8 cellular contexts compared by ENCODE assay signal in genomic region chr17:56593073-56593740, GRCh38. TPM values are rescaled to one million over a fixed set of nuclear protein-coding genes. Genes with fewer than 3 reads are reported as not detected.
DNase-seq lines count a peak whose midpoint lies in the region; ATAC-seq and TF ChIP-seq lines count a peak whose summit lies in the region.

Gene NOG (plus strand): TSS chr17:56593699. CDS start chr17:56594224, 525 bp downstream.

- H3K27ac ChIP-seq in neural cell (ENCODE audit: low read length) (no peak within 1 kb of the TSS), aorta (ENCODE audit: low read depth in 1 of 2, low read length in 2 of 2) (no peak within 1 kb of the TSS)

- H3K27ac Mint-ChIP-seq in activated T-helper 2 cell treated with anti-CD3 and anti-CD28 coated beads, Interferon-gamma antibody, Interleukin-2, Interleukin-4, amounts not matched to agents 10 μg/mL and 5 μg/mL and 100 μg/mL, durations not matched to agents 14 hours and 24 hours and 36 hours: no peak within 1 kb of the TSS

- no peak for TF ChIP-seq EP300 in neural cell (conservative IDR thresholded peaks at IDR 0.05; ENCODE audit: poor library complexity, severe bottlenecking)

- H3K9me3 Mint-ChIP-seq in activated T-helper 2 cell treated with anti-CD3 and anti-CD28 coated beads, Interferon-gamma antibody, Interleukin-2, Interleukin-4, amounts not matched to agents 10 μg/mL and 5 μg/mL and 100 μg/mL, durations not matched to agents 14 hours and 24 hours and 36 hours: no peaks in the 10 kb centered on the region

- intact Hi-C loops in activated T-helper 2 cell treated with anti-CD3 and anti-CD28 coated beads, Interferon-gamma antibody, Interleukin-2, Interleukin-4, amounts not matched to agents 10 μg/mL and 5 μg/mL and 100 μg/mL, durations not matched to agents 14 hours and 24 hours and 36 hours (cut with micrococcal nuclease): loop anchor here (2.0 to 10.0 kb wide), 2 partner anchors 86 to 352 kb away; no protein-coding TSS in a partner anchor
- intact Hi-C loops in aorta (cut with DNase I): loop anchor here (2.0 to 5.0 kb wide), 3 partner anchors 122 to 189 kb away; no protein-coding TSS in a partner anchor

- peaks cover 0 to 4% of the 10 kb centered on the region in 2 donors for H3K4me1 ChIP-seq in aorta (ENCODE audit: control insufficient read depth in 1 of 2, insufficient read depth in 2 of 2, low read length in 2 of 2)

- ATAC-seq in aorta (ENCODE audit: low FRiP score): peak; percentile 62

- no peaks in the 10 kb centered on the region for H3K36me3 ChIP-seq in neural cell (ENCODE audit: insufficient read depth, low read length)
- H3K36me3 ChIP-seq in aorta (ENCODE audit: control insufficient read depth in 1 of 2, insufficient read depth in 2 of 2, low read length in 1 of 2): no peaks in the 10 kb centered on the region

- peak; percentile 36 for DNase-seq in stimulated activated CD4-positive, alpha-beta T cell treated with anti-CD3 and anti-CD28 coated beads, Interleukin-12 subunit alpha, Interleukin-12 subunit beta, amount 100 ng/mL, for 4 hours
- no peak for DNase-seq in stimulated activated CD4-positive, alpha-beta T cell treated with anti-CD3 and anti-CD28 coated beads, Interleukin-1b, Interleukin-23, amount 100 ng/mL, for 48 hours
- DNase-seq in NOMO-1 (lab: John Stamatoyannopoulos, UW; ENCODE audit: unreplicated experiment in 2 of 2) (peak; percentile 85), fibroblast of villous mesenchyme (ENCODE audit: low read depth) (peak; percentile 20), aorta (peak; percentile 58 to 78), NAMALWA (ENCODE audit: low spot score) (no peak)
- DNase-seq in activated T-helper 2 cell treated with anti-CD3 and anti-CD28 coated beads, Interferon-gamma antibody, Interleukin-2, Interleukin-4, amounts not matched to agents 10 μg/mL and 5 μg/mL and 100 μg/mL, durations not matched to agents 14 hours and 24 hours and 36 hours (ENCODE audit: low spot score): no peak

- H3K4me3 ChIP-seq in fibroblast of villous mesenchyme (ENCODE audit: low read depth, low read length) (peak within 1 kb of the TSS; percentile 56), neural cell (ENCODE audit: low read length) (peak within 1 kb of the TSS; percentile 79), aorta (ENCODE audit: low read length in 2 of 2) (peak within 1 kb of the TSS; percentile 0 to 55)

- H3K9ac ChIP-seq in neural cell (ENCODE audit: low read length): peak within 1 kb of the TSS; percentile 56

- TF ChIP-seq CTCF in fibroblast of villous mesenchyme (IDR thresholded peaks at IDR 0.05; ENCODE audit: insufficient read depth, low read depth, low read length): no peak
- TF ChIP-seq CTCF in neural cell (IDR thresholded peaks at IDR 0.05; ENCODE audit: poor library complexity, severe bottlenecking): no peak

- peaks cover 19% of the 10 kb centered on the region for H3K4me1 Mint-ChIP-seq in activated T-helper 2 cell treated with anti-CD3 and anti-CD28 coated beads, Interferon-gamma antibody, Interleukin-2, Interleukin-4, amounts not matched to agents 10 μg/mL and 5 μg/mL and 100 μg/mL, durations not matched to agents 14 hours and 24 hours and 36 hours (ENCODE audit: low read depth)

- no peaks in the 10 kb centered on the region for H3K79me2 ChIP-seq in neural cell (replicated peaks; ENCODE audit: insufficient read depth, low read length)

- peak within 1 kb of the TSS; percentile 64 for H3K4me3 Mint-ChIP-seq in activated T-helper 2 cell treated with anti-CD3 and anti-CD28 coated beads, Interferon-gamma antibody, Interleukin-2, Interleukin-4, amounts not matched to agents 10 μg/mL and 5 μg/mL and 100 μg/mL, durations not matched to agents 14 hours and 24 hours and 36 hours (ENCODE audit: low read depth)

- H3F3A ChIP-seq in neural cell (ENCODE audit: insufficient read depth, low read length, poor library complexity, severe bottlenecking): no peaks in the 10 kb centered on the region

- WGBS in aorta, 2 donors: 0% methylated on average over 50 to 58 of the region's 58 CpGs

- H3K9me2 ChIP-seq in neural cell (ENCODE audit: insufficient read depth, low read length): no peaks in the 10 kb centered on the region

- H3K9me3 ChIP-seq in neural cell (ENCODE audit: low read length): no peaks in the 10 kb centered on the region
- no peaks in the 10 kb centered on the region for H3K9me3 ChIP-seq in aorta (ENCODE audit: control insufficient read depth, low read length)

- H3K36me3 Mint-ChIP-seq in activated T-helper 2 cell treated with anti-CD3 and anti-CD28 coated beads, Interferon-gamma antibody, Interleukin-2, Interleukin-4, amounts not matched to agents 10 μg/mL and 5 μg/mL and 100 μg/mL, durations not matched to agents 14 hours and 24 hours and 36 hours (ENCODE audit: low read depth): no peaks in the 10 kb centered on the region

- H4K20me1 ChIP-seq in neural cell (ENCODE audit: insufficient read depth): no peaks in the 10 kb centered on the region

- H3K4me2 ChIP-seq in neural cell (ENCODE audit: low read length): peak within 1 kb of the TSS; percentile 82

- H3K27me3 Mint-ChIP-seq in activated T-helper 2 cell treated with anti-CD3 and anti-CD28 coated beads, Interferon-gamma antibody, Interleukin-2, Interleukin-4, amounts not matched to agents 10 μg/mL and 5 μg/mL and 100 μg/mL, durations not matched to agents 14 hours and 24 hours and 36 hours (ENCODE audit: low read depth): peaks cover 59% of the 10 kb centered on the region

- H3K27me3 ChIP-seq in neural cell (ENCODE audit: insufficient read depth, low read depth, low read length) (peaks cover 41% of the 10 kb centered on the region), aorta (ENCODE audit: control insufficient read depth in 1 of 2, insufficient read depth in 2 of 2, low read length in 1 of 2) (no peaks in the 10 kb centered on the region)

- H2AFZ ChIP-seq in neural cell (ENCODE audit: low read depth, low read length): no peak within 1 kb of the TSS

- no peak for TF ChIP-seq RAD21 in neural cell (conservative IDR thresholded peaks at IDR 0.05)

TF ChIP-seq in neural cell, 6 proteins besides CTCF, POLR2A, EP300 and RAD21:
- TF ChIP-seq EZH2 (IDR thresholded peaks at IDR 0.05; ENCODE audit: borderline replicate concordance, insufficient read depth, low read length, poor library complexity, severe bottlenecking) (no peak), SMC3 (conservative IDR thresholded peaks at IDR 0.05; ENCODE audit: poor library complexity) (no peak), MXI1 (conservative IDR thresholded peaks at IDR 0.05; ENCODE audit: poor library complexity, severe bottlenecking) (no peak), POLR2AphosphoS5 (IDR thresholded peaks at IDR 0.05) (peak; percentile 4), TAF1 (IDR thresholded peaks at IDR 0.05; ENCODE audit: low read depth) (no peak)
- TF ChIP-seq, protein P1, sequence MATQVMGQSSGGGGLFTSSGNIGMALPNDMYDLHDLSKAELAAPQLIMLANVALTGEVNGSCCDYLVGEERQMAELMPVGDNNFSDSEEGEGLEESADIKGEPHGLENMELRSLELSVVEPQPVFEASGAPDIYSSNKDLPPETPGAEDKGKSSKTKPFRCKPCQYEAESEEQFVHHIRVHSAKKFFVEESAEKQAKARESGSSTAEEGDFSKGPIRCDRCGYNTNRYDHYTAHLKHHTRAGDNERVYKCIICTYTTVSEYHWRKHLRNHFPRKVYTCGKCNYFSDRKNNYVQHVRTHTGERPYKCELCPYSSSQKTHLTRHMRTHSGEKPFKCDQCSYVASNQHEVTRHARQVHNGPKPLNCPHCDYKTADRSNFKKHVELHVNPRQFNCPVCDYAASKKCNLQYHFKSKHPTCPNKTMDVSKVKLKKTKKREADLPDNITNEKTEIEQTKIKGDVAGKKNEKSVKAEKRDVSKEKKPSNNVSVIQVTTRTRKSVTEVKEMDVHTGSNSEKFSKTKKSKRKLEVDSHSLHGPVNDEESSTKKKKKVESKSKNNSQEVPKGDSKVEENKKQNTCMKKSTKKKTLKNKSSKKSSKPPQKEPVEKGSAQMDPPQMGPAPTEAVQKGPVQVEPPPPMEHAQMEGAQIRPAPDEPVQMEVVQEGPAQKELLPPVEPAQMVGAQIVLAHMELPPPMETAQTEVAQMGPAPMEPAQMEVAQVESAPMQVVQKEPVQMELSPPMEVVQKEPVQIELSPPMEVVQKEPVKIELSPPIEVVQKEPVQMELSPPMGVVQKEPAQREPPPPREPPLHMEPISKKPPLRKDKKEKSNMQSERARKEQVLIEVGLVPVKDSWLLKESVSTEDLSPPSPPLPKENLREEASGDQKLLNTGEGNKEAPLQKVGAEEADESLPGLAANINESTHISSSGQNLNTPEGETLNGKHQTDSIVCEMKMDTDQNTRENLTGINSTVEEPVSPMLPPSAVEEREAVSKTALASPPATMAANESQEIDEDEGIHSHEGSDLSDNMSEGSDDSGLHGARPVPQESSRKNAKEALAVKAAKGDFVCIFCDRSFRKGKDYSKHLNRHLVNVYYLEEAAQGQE (IDR thresholded peaks at IDR 0.05; ENCODE audit: borderline replicate concordance): no peak

RNA-seq across cellular contexts. Expression of gene NOG, which starts in this region (rescaled TPM):
- not detected in 2 replicates for total RNA-seq in activated T-helper 2 cell treated with anti-CD3 and anti-CD28 coated beads, Interferon-gamma antibody, Interleukin-2, Interleukin-4, amounts not matched to agents 10 μg/mL and 5 μg/mL and 100 μg/mL, durations not matched to agents 14 hours and 24 hours and 36 hours
- total RNA-seq in fibroblast of villous mesenchyme (0.64 and 2.6 TPM in 2 replicates), aorta (1 to 10 TPM in 1 of 2 donors, under 1 TPM in 1; 0.84 to 3.6 TPM)
- polyA plus RNA-seq in neural cell (0.82 and 2.1 TPM in 2 replicates), aorta (under 1 TPM in 1 of 2 donors, not detected in 1; 0.50 TPM)
- polyA minus RNA-seq in neural cell: 1.3 and 1.9 TPM in 2 replicates

Comparison
In these comparisons a context has a peak if more than half of its experiments do, and no peak if none do; other contexts are left out.
1. DNase-seq: peak in stimulated activated CD4-positive, alpha-beta T cell treated with anti-CD3 and anti-CD28 coated beads, Interleukin-12 subunit alpha, Interleukin-12 subunit beta, amount 100 ng/mL, for 4 hours (single experiment), NOMO-1 (2 of 2), fibroblast of villous mesenchyme (single experiment) and aorta (2 of 2); none in stimulated activated CD4-positive, alpha-beta T cell treated with anti-CD3 and anti-CD28 coated beads, Interleukin-1b, Interleukin-23, amount 100 ng/mL, for 48 hours (single experiment), activated T-helper 2 cell treated with anti-CD3 and anti-CD28 coated beads, Interferon-gamma antibody, Interleukin-2, Interleukin-4, amounts not matched to agents 10 μg/mL and 5 μg/mL and 100 μg/mL, durations not matched to agents 14 hours and 24 hours and 36 hours (single experiment) and NAMALWA (single experiment).
2. H3K4me3 ChIP-seq: peak in every context shown above with its lines; median percentile 79 in neural cell; 56 in fibroblast of villous mesenchyme; 28 in aorta.